In the genomic region with DNA sequence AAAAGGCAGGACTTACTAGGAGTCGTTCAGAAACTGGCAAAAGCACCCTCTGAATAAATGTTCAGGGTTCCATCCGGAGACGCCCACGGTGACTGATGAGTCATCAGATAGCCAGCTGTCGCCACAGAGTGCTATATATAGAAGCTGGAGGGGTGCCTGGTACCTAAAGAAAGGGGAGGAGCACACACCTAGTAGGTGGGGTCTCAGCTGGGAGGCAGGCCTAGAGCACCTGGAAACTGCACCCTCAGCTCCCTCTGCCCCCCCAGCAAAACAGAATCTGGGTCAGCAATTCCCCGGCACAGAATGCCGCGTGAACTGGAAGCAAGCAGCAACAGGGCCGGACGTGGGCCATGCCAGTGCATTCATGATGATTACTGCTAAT, we compare ENCODE assay signal across 8 cellular contexts.
A peak's percentile ranks its signal among the peaks of the same experiment; 100 is the strongest.
DNase-seq lines count a peak whose midpoint lies in the region; ATAC-seq, FAIRE-seq and TF ChIP-seq lines count a peak whose summit lies in the region.

No MANE protein-coding gene starts in this region.

- H3K4me1 Mint-ChIP-seq in WTC11 = peaks cover 68% of the 10 kb centered on the region
- H3K4me1 Mint-ChIP-seq in central memory CD8-positive, alpha-beta T cell = peaks cover 54% of the 10 kb centered on the region

- H3K36me3 Mint-ChIP-seq in WTC11 = no peaks in the 10 kb centered on the region
- peaks cover 18% of the 10 kb centered on the region for H3K36me3 Mint-ChIP-seq in central memory CD8-positive, alpha-beta T cell (ENCODE audit: insufficient read depth)

- no peak for FAIRE-seq in GM12891 (lab: Jason Lieb, UNC)

- POLR2A ChIA-PET in WTC11 (lab: Charles Lee) = interaction anchor here (1.0 kb wide), 1 partner anchor 39 kb away, joined by 3 read pairs; no protein-coding TSS in a partner anchor

- no peaks in the 10 kb centered on the region for H3K9me3 Mint-ChIP-seq in WTC11
- no peaks in the 10 kb centered on the region for H3K9me3 Mint-ChIP-seq in central memory CD8-positive, alpha-beta T cell

- DNase-seq in GM12891 (ENCODE audit: insufficient read length, low spot score) (no peak), NCI-H1105 treated with DMSO at 0.1 percent for 48 hours (lab: John Stamatoyannopoulos, UW) (peak; percentile 59), WTC11 (ENCODE audit: low spot score) (no peak), midbrain (lab: John Stamatoyannopoulos, UW) (no peak), NCI-H446 treated with DMSO at 0.1 percent for 48 hours (lab: John Stamatoyannopoulos, UW) (no peak)
- DNase-seq in central memory CD8-positive, alpha-beta T cell (ENCODE audit: low spot score in 2 of 2) = peak; percentile 25 to 59
- peak; percentile 69 for DNase-seq in stimulated activated CD4-positive, alpha-beta T cell treated with anti-CD3 and anti-CD28 coated beads, Interleukin-12 subunit alpha, Interleukin-12 subunit beta, amount 100 ng/mL, for 4 hours

- H3K27ac Mint-ChIP-seq in WTC11 = no peak overlapping the region
- peak overlapping the region; percentile 96 for H3K27ac Mint-ChIP-seq in central memory CD8-positive, alpha-beta T cell (ENCODE audit: low read depth)

- CTCF ChIA-PET in WTC11 (lab: Charles Lee) = interaction anchor here (0.6 kb wide), 1 partner anchor 74 kb away, joined by 3 read pairs; no protein-coding TSS in a partner anchor

- ATAC-seq in HG02610 (IDR thresholded peaks at IDR 0.05; ENCODE audit: unreplicated experiment) (peak; percentile 32), WTC11 (peak; percentile 59)
- ATAC-seq in central memory CD8-positive, alpha-beta T cell (replicated peaks; ENCODE audit: extremely low read depth, poor library complexity, severe bottlenecking) = peak; percentile 67

- no peak overlapping the region for H3K4me3 Mint-ChIP-seq in WTC11
- peak overlapping the region; percentile 73 for H3K4me3 Mint-ChIP-seq in central memory CD8-positive, alpha-beta T cell

- no peak for TF ChIP-seq POLR2A in GM12891 (IDR thresholded peaks at IDR 0.05; ENCODE audit: low read depth, low read length)

- peaks cover 3% of the 10 kb centered on the region; the same call in 1 of the 2 replicates for H3K27me3 Mint-ChIP-seq in WTC11 (ENCODE audit: low read depth)
- no peaks in the 10 kb centered on the region for H3K27me3 Mint-ChIP-seq in central memory CD8-positive, alpha-beta T cell

- no peak for TF ChIP-seq CTCF in WTC11 (IDR thresholded peaks at IDR 0.05)

TF ChIP-seq in GM12891, 5 proteins besides CTCF, POLR2A, EP300 and RAD21:
- TF ChIP-seq POU2F2 (IDR thresholded peaks at IDR 0.05; ENCODE audit: low read depth, low read length) = 0 out of 2 replicates have a peak, but pooled peaks have one; percentile 38
- TF ChIP-seq POLR2AphosphoS5 (IDR thresholded peaks at IDR 0.05; ENCODE audit: low read depth, low read length) = no peak
TF ChIP-seq in GM12891: peak in this region for 1.

TF ChIP-seq in WTC11, 78 proteins besides CTCF, POLR2A, EP300 and RAD21:
- TF ChIP-seq NR1H2 (CRISPR knock-in tag; IDR thresholded peaks at IDR 0.05) (no peak), CREB1 (CRISPR knock-in tag; IDR thresholded peaks at IDR 0.05) (no peak)

Comparison
In these comparisons a context has a peak if more than half of its experiments do, and no peak if none do; other contexts are left out.
1. DNase-seq: peak in NCI-H1105 treated with DMSO at 0.1 percent for 48 hours (single experiment), central memory CD8-positive, alpha-beta T cell (2 of 2) and stimulated activated CD4-positive, alpha-beta T cell treated with anti-CD3 and anti-CD28 coated beads, Interleukin-12 subunit alpha, Interleukin-12 subunit beta, amount 100 ng/mL, for 4 hours (single experiment); none in GM12891 (single experiment), WTC11 (single experiment), midbrain (single experiment) and NCI-H446 treated with DMSO at 0.1 percent for 48 hours (single experiment).
2. Peak in every context shown above with its lines, with median percentiles within 50 percentile points of each other: ATAC-seq.